ENCODE assay signal across 11 cellular contexts in genomic region chr14:68955164-68955921, GRCh38. TPM values are rescaled to one million over a fixed set of nuclear protein-coding genes. Genes with fewer than 3 reads are reported as not detected.
DNase-seq lines count a peak whose midpoint lies in the region; ATAC-seq lines count a peak whose summit lies in the region.
"Had no signal": no experiment of that assay in that cellular context is flagged by ENCODE, and none has a peak within 500 bp of the region (broad histone marks: within the 10 kb centered on the region; RNA-seq: fewer than 3 reads in every experiment).

No MANE protein-coding gene starts in this region.

- intact Hi-C loops in naive thymus-derived CD4-positive, alpha-beta T cell (cut with micrococcal nuclease): no loop called here

- DNase-seq in MG63 (peak; percentile 37), epithelial cell of prostate (ENCODE audit: low read depth, low spot score) (no peak), KBM-7 (no peak), C1 segment of cervical spinal cord (lab: John Stamatoyannopoulos, UW) (no peak), NCI-H524 treated with DMSO at 0.1 percent for 48 hours (lab: John Stamatoyannopoulos, UW) (no peak)
- DNase-seq in naive thymus-derived CD4-positive, alpha-beta T cell: no peak
- DNase-seq: activated CD4-positive, CD25-positive, alpha-beta regulatory T cell; stimulated activated CD4-positive, alpha-beta T cell treated with anti-CD3 and anti-CD28 coated beads, Interleukin-1b, Interleukin-23, amount 100 ng/mL, for 48 hours had no signal

- H3K27ac Mint-ChIP-seq in naive thymus-derived CD4-positive, alpha-beta T cell: peak overlapping the region in 8 of 9 donors; percentile 77 to 97 (median 90)

- peaks cover 37 to 100% (median 92%) of the 10 kb centered on the region in 7 donors for H3K4me1 Mint-ChIP-seq in naive thymus-derived CD4-positive, alpha-beta T cell

- H3K4me3 ChIP-seq in ACC112 (ENCODE audit: low read depth, low read length) (no peak overlapping the region; the same call in 1 of the 2 replicates), MG63 (no peak overlapping the region)
- H3K4me3 ChIP-seq in naive thymus-derived CD4-positive, alpha-beta T cell (ENCODE audit: low read length): no peak overlapping the region

- CTCF ChIA-PET in naive thymus-derived CD4-positive, alpha-beta T cell (lab: Charles Lee): interaction anchor here (1.3 to 2.0 kb wide), 5 partner anchors 10 to 43 kb away, joined by 3 to 8 read pairs (median 5); no protein-coding TSS in a partner anchor

- H3K27ac ChIP-seq in ACC112 (ENCODE audit: low read depth, low read length) (peak overlapping the region; percentile 69), epithelial cell of prostate (peak overlapping the region; percentile 99)
- H3K27ac ChIP-seq in naive thymus-derived CD4-positive, alpha-beta T cell (ENCODE audit: low read depth, low read length): peak overlapping the region; percentile 29
- H3K27ac ChIP-seq: KMS-11 had no signal

- H3K27me3 Mint-ChIP-seq in naive thymus-derived CD4-positive, alpha-beta T cell: no peaks in the 10 kb centered on the region

- no peaks in the 10 kb centered on the region for H3K9me3 ChIP-seq in MG63
- no peaks in the 10 kb centered on the region for H3K9me3 ChIP-seq in naive thymus-derived CD4-positive, alpha-beta T cell (ENCODE audit: control insufficient read depth in 2 of 3, low read length in 3 of 3)

- peak overlapping the region in 9 of 10 donors; percentile 65 to 80 (median 76) for H3K4me3 Mint-ChIP-seq in naive thymus-derived CD4-positive, alpha-beta T cell

- H3K36me3 ChIP-seq in ACC112 (ENCODE audit: insufficient read depth, low read length): peaks cover 9% of the 10 kb centered on the region; the same call in 1 of the 2 replicates
- H3K36me3 ChIP-seq in MG63: peaks cover 22% of the 10 kb centered on the region
- H3K36me3 ChIP-seq in naive thymus-derived CD4-positive, alpha-beta T cell (ENCODE audit: control insufficient read depth in 2 of 3, insufficient read depth in 3 of 3, low read length in 3 of 3): peaks cover 0 to 9% (median 0%) of the 10 kb centered on the region in 3 experiments

- peaks cover 91% of the 10 kb centered on the region for H3K79me2 ChIP-seq in ACC112 (ENCODE audit: control insufficient read depth, insufficient read depth, low read length, unreplicated experiment)

- H3K27me3 ChIP-seq in ACC112 (ENCODE audit: insufficient read depth, low read length) (no peaks in the 10 kb centered on the region), MG63 (no peaks in the 10 kb centered on the region)
- no peaks in the 10 kb centered on the region for H3K27me3 ChIP-seq in naive thymus-derived CD4-positive, alpha-beta T cell (ENCODE audit: control insufficient read depth in 2 of 2, insufficient read depth in 2 of 2, low read length in 2 of 2)

- H3K36me3 Mint-ChIP-seq in naive thymus-derived CD4-positive, alpha-beta T cell: peaks cover 0 to 23% (median 5%) of the 10 kb centered on the region in 5 donors

- peaks cover 89% of the 10 kb centered on the region for H3K4me1 ChIP-seq in ACC112 (ENCODE audit: control insufficient read depth, insufficient read depth, low read length, unreplicated experiment)
- H3K4me1 ChIP-seq in naive thymus-derived CD4-positive, alpha-beta T cell (ENCODE audit: control insufficient read depth in 2 of 2, insufficient read depth in 2 of 2, low read length in 2 of 2): peaks cover 0 to 88% of the 10 kb centered on the region in 2 donors

- POLR2A ChIA-PET in naive thymus-derived CD4-positive, alpha-beta T cell (lab: Charles Lee): interaction anchor here (1.1 to 7.6 kb wide), 5 partner anchors 10 to 29 kb away, joined by 3 to 82 read pairs (median 3); no protein-coding TSS in a partner anchor

- no peaks in the 10 kb centered on the region for H3K9me3 Mint-ChIP-seq in naive thymus-derived CD4-positive, alpha-beta T cell

- no peak for ATAC-seq in naive thymus-derived CD4-positive, alpha-beta T cell
- ATAC-seq in HG02973 (IDR thresholded peaks at IDR 0.05; ENCODE audit: unreplicated experiment): no peak

- in situ Hi-C loops in KBM-7 (cut with MboI; ENCODE audit: low pct_unique_long_range_greater_than_20kb, low sequenced_read_pairs): no loop called here

- no peak overlapping the region for H2AFZ ChIP-seq in ACC112 (ENCODE audit: low read length, unreplicated experiment)

RNA-seq across cellular contexts. Expression of gene ACTN1, which starts 23.8 kb away (rescaled TPM):
- total RNA-seq in MG63 (2014; rRNA removed; shearing (Covaris generic); ENCODE audit: low replicate concordance): 61.9 and 80.5 TPM in 2 replicates
- 100 to 1,000 TPM in 4 of 5 experiments, 10 to 100 TPM in 1; 41.3 to 249 (median 227) TPM for total RNA-seq in naive thymus-derived CD4-positive, alpha-beta T cell
- 100 to 1,000 TPM; 188 to 390 TPM for polyA plus RNA-seq in naive thymus-derived CD4-positive, alpha-beta T cell

Comparison
In these comparisons a context has a peak if more than half of its experiments do, and no peak if none do; other contexts are left out.
1. H3K27ac ChIP-seq: peak in every context shown above with its lines; median percentile 99 in epithelial cell of prostate; 69 in ACC112; 29 in naive thymus-derived CD4-positive, alpha-beta T cell.